ENCODE assay signal across 9 cellular contexts in genomic region chr1:15337656-15338402, GRCh38.
DNase-seq lines count a peak whose midpoint lies in the region; ATAC-seq and TF ChIP-seq lines count a peak whose summit lies in the region.
"Had no signal": no experiment of that assay in that cellular context is flagged by ENCODE, and none has a peak within 500 bp of the region (broad histone marks: within the 10 kb centered on the region; RNA-seq: fewer than 3 reads in every experiment).

No MANE protein-coding gene starts in this region.

- H3K4me3 Mint-ChIP-seq in activated CD4-positive, alpha-beta T cell treated with anti-CD3 and anti-CD28 coated beads for 36 hours: no peak overlapping the region

- no peak for TF ChIP-seq CTCF in omental fat pad (IDR thresholded peaks at IDR 0.05)

- H3K27ac Mint-ChIP-seq in activated CD4-positive, alpha-beta T cell treated with anti-CD3 and anti-CD28 coated beads for 36 hours: no peak overlapping the region

- H3K9me3 Mint-ChIP-seq in activated CD4-positive, alpha-beta T cell treated with anti-CD3 and anti-CD28 coated beads for 36 hours (ENCODE audit: low read depth): no peaks in the 10 kb centered on the region

- intact Hi-C loops in activated CD4-positive, alpha-beta T cell treated with anti-CD3 and anti-CD28 coated beads for 36 hours (cut with DNase I, micrococcal nuclease): no loop called here

- peaks cover 7% of the 10 kb centered on the region for H3K27me3 Mint-ChIP-seq in activated CD4-positive, alpha-beta T cell treated with anti-CD3 and anti-CD28 coated beads for 36 hours

- ATAC-seq in esophagus mucosa: peak; percentile 74
- peak; percentile 59 for ATAC-seq in omental fat pad (ENCODE audit: low FRiP score)
- ATAC-seq in activated CD4-positive, alpha-beta T cell treated with anti-CD3 and anti-CD28 coated beads for 36 hours: no peak
- no peak for ATAC-seq in GM18909 (IDR thresholded peaks at IDR 0.05; ENCODE audit: poor library complexity, unreplicated experiment)

- H3K4me1 Mint-ChIP-seq in activated CD4-positive, alpha-beta T cell treated with anti-CD3 and anti-CD28 coated beads for 36 hours: peaks cover 7% of the 10 kb centered on the region

- DNase-seq in CD1c-positive myeloid dendritic cell (ENCODE audit: extremely low spot score) (peak; percentile 47), NCI-H460 (ENCODE audit: extremely low read depth, low read depth) (peak; percentile 91), omental fat pad (ENCODE audit: low spot score) (no peak), NCI-H187 (lab: John Stamatoyannopoulos, UW) (no peak)
- no peak for DNase-seq in activated CD4-positive, alpha-beta T cell treated with anti-CD3 and anti-CD28 coated beads for 36 hours
- DNase-seq in stimulated activated CD4-positive, alpha-beta T cell treated with anti-CD3 and anti-CD28 coated beads, Interleukin-1b, Interleukin-23, amount 100 ng/mL, for 48 hours: no peak
- DNase-seq: activated CD4-positive, CD25-positive, alpha-beta regulatory T cell treated with anti-CD3 and anti-CD28 coated beads, Interleukin-2, amount 50 U/mL, for 72 hours had no signal

- POLR2A ChIA-PET in activated CD4-positive, alpha-beta T cell treated with anti-CD3 and anti-CD28 coated beads for 36 hours (lab: Charles Lee): no interaction called here

- no peaks in the 10 kb centered on the region for H3K36me3 Mint-ChIP-seq in activated CD4-positive, alpha-beta T cell treated with anti-CD3 and anti-CD28 coated beads for 36 hours (ENCODE audit: low read depth)

- CTCF ChIA-PET in activated CD4-positive, alpha-beta T cell treated with anti-CD3 and anti-CD28 coated beads for 36 hours (lab: Charles Lee): interaction anchor here (0.6 to 0.8 kb wide), 2 partner anchors 17 to 31 kb away, joined by 3 read pairs; no protein-coding TSS in a partner anchor

Comparison
In these comparisons a context has a peak if more than half of its experiments do, and no peak if none do; other contexts are left out.
1. DNase-seq: peak in CD1c-positive myeloid dendritic cell (single experiment) and NCI-H460 (single experiment); none in omental fat pad (single experiment), activated CD4-positive, alpha-beta T cell treated with anti-CD3 and anti-CD28 coated beads for 36 hours (single experiment), NCI-H187 (0 of 2) and stimulated activated CD4-positive, alpha-beta T cell treated with anti-CD3 and anti-CD28 coated beads, Interleukin-1b, Interleukin-23, amount 100 ng/mL, for 48 hours (single experiment).
2. ATAC-seq: peak in esophagus mucosa (single experiment) and omental fat pad (single experiment); none in activated CD4-positive, alpha-beta T cell treated with anti-CD3 and anti-CD28 coated beads for 36 hours (single experiment) and GM18909 (single experiment).